In the genomic region with DNA sequence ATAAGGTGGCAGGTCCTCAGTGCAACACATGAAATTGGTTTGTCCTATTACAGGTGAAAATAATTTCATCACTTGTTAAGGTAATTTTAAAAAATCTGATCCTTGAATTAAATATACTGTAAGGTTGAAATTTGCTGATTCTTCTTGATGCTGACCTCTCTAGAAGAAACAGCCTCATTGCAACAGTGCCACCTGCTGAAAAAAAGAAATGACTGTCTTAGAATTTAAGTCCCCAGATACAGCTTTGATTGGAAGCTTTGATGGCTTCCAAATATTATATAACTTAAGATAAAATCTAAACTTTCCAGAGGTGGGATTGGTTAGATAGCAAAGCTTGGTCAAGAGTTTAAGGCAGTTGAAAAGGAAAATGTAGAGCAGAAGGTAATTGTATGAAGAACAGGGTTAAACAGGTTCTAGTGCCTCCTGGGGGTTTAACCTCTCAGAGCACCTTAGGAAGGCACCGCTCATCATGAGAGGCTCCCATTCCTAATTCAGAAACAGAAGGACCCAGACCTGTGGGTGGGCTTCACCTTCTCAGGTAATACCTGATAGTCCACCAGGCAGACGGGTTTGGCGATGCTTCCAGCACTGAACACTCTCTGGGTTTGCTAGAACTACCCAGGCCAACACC, we compare ENCODE assay signal across 9 cellular contexts.
A peak's percentile ranks its signal among the peaks of the same experiment; 100 is the strongest.
DNase-seq lines count a peak whose midpoint lies in the region; ATAC-seq and TF ChIP-seq lines count a peak whose summit lies in the region.
"Had no signal": no experiment of that assay in that cellular context is flagged by ENCODE, and none has a peak within 500 bp of the region (broad histone marks: within the 10 kb centered on the region; RNA-seq: fewer than 3 reads in every experiment).

No MANE protein-coding gene starts in this region.

- H3K9me3 ChIP-seq in SK-N-MC (ENCODE audit: low read depth, low read length) = no peaks in the 10 kb centered on the region

- CTCF ChIA-PET in activated CD4-positive, alpha-beta memory T cell treated with anti-CD3 and anti-CD28 coated beads for 36 hours (lab: Charles Lee) = interaction anchor here (1.0 kb wide), 1 partner anchor 297 kb away, joined by 3 read pairs; no protein-coding TSS in a partner anchor

- H3K27me3 Mint-ChIP-seq in activated CD4-positive, alpha-beta memory T cell treated with anti-CD3 and anti-CD28 coated beads for 36 hours = no peaks in the 10 kb centered on the region

- ATAC-seq in HG02588 (IDR thresholded peaks at IDR 0.05; ENCODE audit: unreplicated experiment) = no peak

- intact Hi-C loops in activated CD4-positive, alpha-beta memory T cell treated with anti-CD3 and anti-CD28 coated beads for 36 hours (cut with micrococcal nuclease) = no loop called here

- H3K9me3 Mint-ChIP-seq in activated CD4-positive, alpha-beta memory T cell treated with anti-CD3 and anti-CD28 coated beads for 36 hours = peaks cover 30% of the 10 kb centered on the region

- H3K4me1 Mint-ChIP-seq in activated CD4-positive, alpha-beta memory T cell treated with anti-CD3 and anti-CD28 coated beads for 36 hours (ENCODE audit: low read depth) = no peaks in the 10 kb centered on the region

- H3K4me3 ChIP-seq in Jurkat, Clone E6-1 (ENCODE audit: low read length) = no peak overlapping the region
- H3K4me3 ChIP-seq in SK-N-MC = no peak overlapping the region

- TF ChIP-seq CTCF in AG09319 (IDR thresholded peaks at IDR 0.05; ENCODE audit: low read depth, low read length) = peak; percentile 29

- H3K4me3 Mint-ChIP-seq in activated CD4-positive, alpha-beta memory T cell treated with anti-CD3 and anti-CD28 coated beads for 36 hours = no peak overlapping the region

- H3K27ac Mint-ChIP-seq in activated CD4-positive, alpha-beta memory T cell treated with anti-CD3 and anti-CD28 coated beads for 36 hours = no peak overlapping the region

- POLR2A ChIA-PET in activated CD4-positive, alpha-beta memory T cell treated with anti-CD3 and anti-CD28 coated beads for 36 hours (lab: Charles Lee) = no interaction called here

- no peak overlapping the region for H3K9ac ChIP-seq in SK-N-MC (ENCODE audit: insufficient read length)

- no peak overlapping the region for H3K27ac ChIP-seq in SK-N-MC

- H3K36me3 ChIP-seq in SK-N-MC (ENCODE audit: insufficient read depth, low read length) = no peaks in the 10 kb centered on the region

- no peaks in the 10 kb centered on the region for H3K36me3 Mint-ChIP-seq in activated CD4-positive, alpha-beta memory T cell treated with anti-CD3 and anti-CD28 coated beads for 36 hours

- no peak for DNase-seq in AG09319 (ENCODE audit: extremely low read depth, low read depth)
- peak; percentile 53 for DNase-seq in Jurkat, Clone E6-1 (ENCODE audit: low read depth, low spot score)
- peak; percentile 14 for DNase-seq in SK-N-MC (ENCODE audit: low read depth, low spot score)
- peak; percentile 24 for DNase-seq in kidney glomerular epithelial cell (lab: John Stamatoyannopoulos, UW)
- no peak for DNase-seq in activated CD4-positive, alpha-beta memory T cell treated with anti-CD3 and anti-CD28 coated beads for 36 hours
- no peak for DNase-seq in NCI-H1694 treated with DMSO at 0.1 percent for 48 hours (lab: John Stamatoyannopoulos, UW)
- DNase-seq in GOT3 (lab: John Stamatoyannopoulos, UW) = no peak
- DNase-seq: activated CD4-positive, CD25-positive, alpha-beta regulatory T cell had no signal

Comparison
In these comparisons a context has a peak if more than half of its experiments do, and no peak if none do; other contexts are left out.
1. DNase-seq: peak in Jurkat, Clone E6-1 (single experiment), SK-N-MC (single experiment) and kidney glomerular epithelial cell (single experiment); none in AG09319 (single experiment), activated CD4-positive, alpha-beta memory T cell treated with anti-CD3 and anti-CD28 coated beads for 36 hours (single experiment), NCI-H1694 treated with DMSO at 0.1 percent for 48 hours (single experiment) and GOT3 (single experiment).